Comparison of ENCODE assay signal across 7 cellular contexts in the genomic region with DNA sequence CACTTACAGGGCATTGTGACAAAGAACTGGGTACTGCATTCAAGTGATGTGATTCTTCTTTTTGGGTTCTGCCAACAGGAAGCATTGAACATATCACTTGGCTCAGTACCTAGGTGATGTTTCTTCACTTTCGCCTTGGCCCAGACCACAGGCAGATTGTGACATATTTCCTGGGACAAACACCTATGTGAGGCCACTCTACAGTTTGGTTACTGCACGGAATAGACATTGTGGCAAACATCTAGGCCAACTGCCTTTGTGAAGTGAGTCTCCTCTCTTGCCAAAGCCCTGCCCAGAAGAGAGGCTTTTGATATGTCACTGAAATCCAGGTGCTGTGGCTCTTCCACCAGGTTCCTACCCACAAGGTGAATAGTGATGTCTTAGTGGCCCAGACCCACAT. TPM values are rescaled to one million over a fixed set of nuclear protein-coding genes. Genes with fewer than 3 reads are reported as not detected.
"Had no signal": no experiment of that assay in that cellular context is flagged by ENCODE, and none has a peak within 500 bp of the region (broad histone marks: within the 10 kb centered on the region; RNA-seq: fewer than 3 reads in every experiment).

No MANE protein-coding gene starts in this region.

RNA-seq across cellular contexts. Expression of a gene that starts 14.4 kb away (rescaled TPM):
- total RNA-seq: GM23248, GM23338, H1, H4, H7, H9, HFFc6 had no signal
